Comparison of ENCODE assay signal across 8 cellular contexts in genomic region chr14:45134051-45134958, GRCh38. TPM values are rescaled to one million over a fixed set of nuclear protein-coding genes. Genes with fewer than 3 reads are reported as not detected.
A peak's percentile ranks its signal among the peaks of the same experiment; 100 is the strongest.
DNase-seq lines count a peak whose midpoint lies in the region; ATAC-seq and TF ChIP-seq lines count a peak whose summit lies in the region.

TSS of gene FKBP3 (minus strand) at chr14:45134481. CDS start at chr14:45134456, 25 bp downstream.

- peaks cover 12% of the 10 kb centered on the region; the same call in 2 of the 3 replicates for H3K4me1 Mint-ChIP-seq in GM23338
- H3K4me1 Mint-ChIP-seq in activated T-helper 2 cell treated with anti-CD3 and anti-CD28 coated beads, Interferon-gamma antibody, Interleukin-2, Interleukin-4, amounts not matched to agents 10 μg/mL and 5 μg/mL and 100 μg/mL, durations not matched to agents 14 hours and 24 hours and 36 hours (ENCODE audit: low read depth): peaks cover 30% of the 10 kb centered on the region
- H3K4me1 Mint-ChIP-seq in natural killer cell treated with Interleukin-12 subunit alpha and Interleukin-12 subunit beta and Interleukin-15 and Interleukin-18, amount 100 ng/mL, for 72 hours (ENCODE audit: low read depth in 2 of 2): peaks cover 27 to 31% of the 10 kb centered on the region in 2 donors
- peaks cover 41% of the 10 kb centered on the region for H3K4me1 Mint-ChIP-seq in stimulated activated naive CD8-positive, alpha-beta T cell treated with anti-CD3 and anti-CD28 coated beads, Interleukin-15, Interleukin-2, amounts not matched to agents 100 ng/mL and 50 ng/mL, for 24 hours (ENCODE audit: low read depth)

- peak in 1 of 2 experiments; percentile 29; a peak in 3 of 4 replicates for TF ChIP-seq CTCF in GM23338 (conservative IDR thresholded peaks at IDR 0.05; ENCODE audit: low read depth in 2 of 2)
- TF ChIP-seq CTCF in LNCAP (IDR thresholded peaks at IDR 0.05): peak; percentile 39; the same call in 1 of the 2 replicates
- peak; percentile 37; the same call in 1 of the 2 replicates for TF ChIP-seq CTCF in RWPE1 (conservative IDR thresholded peaks at IDR 0.05; ENCODE audit: low read depth)

- CTCF ChIA-PET in RWPE1 (lab: Yijun Ruan, JAX): interaction anchor here (0.6 kb wide), 2 partner anchors 14 to 145 kb away, joined by 3 to 4 read pairs; no protein-coding TSS in a partner anchor

- peak; percentile 90 for ATAC-seq in GM23338
- ATAC-seq in natural killer cell treated with Interleukin-12 subunit alpha and Interleukin-12 subunit beta and Interleukin-15 and Interleukin-18, amount 100 ng/mL, for 72 hours: peak; percentile 98 to 99

- DNase-seq in EH (ENCODE audit: low read depth): peak; percentile 99
- DNase-seq in GM23338 (ENCODE audit: low spot score): peak; percentile 100
- peak; percentile 97 for DNase-seq in RWPE1 (ENCODE audit: low spot score)
- DNase-seq in activated T-helper 2 cell treated with anti-CD3 and anti-CD28 coated beads, Interferon-gamma antibody, Interleukin-2, Interleukin-4, amounts not matched to agents 10 μg/mL and 5 μg/mL and 100 μg/mL, durations not matched to agents 14 hours and 24 hours and 36 hours (ENCODE audit: low spot score): peak; percentile 93
- peak; percentile 99 for DNase-seq in fibroblast of peridontal ligament (ENCODE audit: extremely low read depth)
- DNase-seq in natural killer cell treated with Interleukin-12 subunit alpha and Interleukin-12 subunit beta and Interleukin-15 and Interleukin-18, amount 100 ng/mL, for 72 hours (ENCODE audit: low spot score): peak; percentile 96

- no peaks in the 10 kb centered on the region for H3K9me3 Mint-ChIP-seq in GM23338
- no peaks in the 10 kb centered on the region for H3K9me3 Mint-ChIP-seq in activated T-helper 2 cell treated with anti-CD3 and anti-CD28 coated beads, Interferon-gamma antibody, Interleukin-2, Interleukin-4, amounts not matched to agents 10 μg/mL and 5 μg/mL and 100 μg/mL, durations not matched to agents 14 hours and 24 hours and 36 hours
- no peaks in the 10 kb centered on the region for H3K9me3 Mint-ChIP-seq in natural killer cell treated with Interleukin-12 subunit alpha and Interleukin-12 subunit beta and Interleukin-15 and Interleukin-18, amount 100 ng/mL, for 72 hours
- no peaks in the 10 kb centered on the region for H3K9me3 Mint-ChIP-seq in stimulated activated naive CD8-positive, alpha-beta T cell treated with anti-CD3 and anti-CD28 coated beads, Interleukin-15, Interleukin-2, amounts not matched to agents 100 ng/mL and 50 ng/mL, for 24 hours

- H3K4me2 ChIP-seq in GM23338: peak within 1 kb of the TSS; percentile 78

- intact Hi-C loops in activated T-helper 2 cell treated with anti-CD3 and anti-CD28 coated beads, Interferon-gamma antibody, Interleukin-2, Interleukin-4, amounts not matched to agents 10 μg/mL and 5 μg/mL and 100 μg/mL, durations not matched to agents 14 hours and 24 hours and 36 hours (cut with micrococcal nuclease): loop anchor here (1.0 to 5.0 kb wide), 6 partner anchors 44 to 237 kb away; partner anchors contain the start of genes MIS18BP1, PRPF39 and TOGARAM1

- H3K27me3 Mint-ChIP-seq in GM23338 (ENCODE audit: insufficient read depth, low read depth, poor library complexity): peaks cover 9% of the 10 kb centered on the region
- H3K27me3 Mint-ChIP-seq in activated T-helper 2 cell treated with anti-CD3 and anti-CD28 coated beads, Interferon-gamma antibody, Interleukin-2, Interleukin-4, amounts not matched to agents 10 μg/mL and 5 μg/mL and 100 μg/mL, durations not matched to agents 14 hours and 24 hours and 36 hours (ENCODE audit: low read depth): no peaks in the 10 kb centered on the region
- H3K27me3 Mint-ChIP-seq in natural killer cell treated with Interleukin-12 subunit alpha and Interleukin-12 subunit beta and Interleukin-15 and Interleukin-18, amount 100 ng/mL, for 72 hours: no peaks in the 10 kb centered on the region
- H3K27me3 Mint-ChIP-seq in stimulated activated naive CD8-positive, alpha-beta T cell treated with anti-CD3 and anti-CD28 coated beads, Interleukin-15, Interleukin-2, amounts not matched to agents 100 ng/mL and 50 ng/mL, for 24 hours: no peaks in the 10 kb centered on the region

- H4K20me1 ChIP-seq in GM23338 (replicated peaks; ENCODE audit: insufficient read depth): peaks cover 23% of the 10 kb centered on the region; the same call in 1 of the 2 replicates

- peak within 1 kb of the TSS; percentile 68 for H2AFZ ChIP-seq in GM23338

- POLR2A ChIA-PET in RWPE1 (lab: Yijun Ruan, JAX; ENCODE audit: low non-redundant PET): interaction anchor here (0.5 to 1.0 kb wide), 3 partner anchors 10 to 65 kb away, joined by 3 to 4 read pairs (median 3); no protein-coding TSS in a partner anchor

- peak within 1 kb of the TSS; percentile 100 for H3K27ac Mint-ChIP-seq in GM23338
- H3K27ac Mint-ChIP-seq in activated T-helper 2 cell treated with anti-CD3 and anti-CD28 coated beads, Interferon-gamma antibody, Interleukin-2, Interleukin-4, amounts not matched to agents 10 μg/mL and 5 μg/mL and 100 μg/mL, durations not matched to agents 14 hours and 24 hours and 36 hours: peak within 1 kb of the TSS; percentile 98
- peak within 1 kb of the TSS; percentile 91 to 99 for H3K27ac Mint-ChIP-seq in natural killer cell treated with Interleukin-12 subunit alpha and Interleukin-12 subunit beta and Interleukin-15 and Interleukin-18, amount 100 ng/mL, for 72 hours
- H3K27ac Mint-ChIP-seq in stimulated activated naive CD8-positive, alpha-beta T cell treated with anti-CD3 and anti-CD28 coated beads, Interleukin-15, Interleukin-2, amounts not matched to agents 100 ng/mL and 50 ng/mL, for 24 hours: peak within 1 kb of the TSS; percentile 96

- H3K27me3 ChIP-seq in GM23338 (ENCODE audit: insufficient read depth): no peaks in the 10 kb centered on the region

- H3K36me3 Mint-ChIP-seq in GM23338 (ENCODE audit: low read depth): peaks cover 3% of the 10 kb centered on the region; the same call in 2 of the 3 replicates
- H3K36me3 Mint-ChIP-seq in activated T-helper 2 cell treated with anti-CD3 and anti-CD28 coated beads, Interferon-gamma antibody, Interleukin-2, Interleukin-4, amounts not matched to agents 10 μg/mL and 5 μg/mL and 100 μg/mL, durations not matched to agents 14 hours and 24 hours and 36 hours (ENCODE audit: low read depth): peaks cover 4% of the 10 kb centered on the region
- no peaks in the 10 kb centered on the region for H3K36me3 Mint-ChIP-seq in natural killer cell treated with Interleukin-12 subunit alpha and Interleukin-12 subunit beta and Interleukin-15 and Interleukin-18, amount 100 ng/mL, for 72 hours
- H3K36me3 Mint-ChIP-seq in stimulated activated naive CD8-positive, alpha-beta T cell treated with anti-CD3 and anti-CD28 coated beads, Interleukin-15, Interleukin-2, amounts not matched to agents 100 ng/mL and 50 ng/mL, for 24 hours (ENCODE audit: low read depth): peaks cover 8% of the 10 kb centered on the region

- H3K4me3 Mint-ChIP-seq in GM23338: peak within 1 kb of the TSS; percentile 97
- peak within 1 kb of the TSS; percentile 92 for H3K4me3 Mint-ChIP-seq in activated T-helper 2 cell treated with anti-CD3 and anti-CD28 coated beads, Interferon-gamma antibody, Interleukin-2, Interleukin-4, amounts not matched to agents 10 μg/mL and 5 μg/mL and 100 μg/mL, durations not matched to agents 14 hours and 24 hours and 36 hours (ENCODE audit: low read depth)
- peak within 1 kb of the TSS; percentile 100 for H3K4me3 Mint-ChIP-seq in natural killer cell treated with Interleukin-12 subunit alpha and Interleukin-12 subunit beta and Interleukin-15 and Interleukin-18, amount 100 ng/mL, for 72 hours
- peak within 1 kb of the TSS; percentile 97 for H3K4me3 Mint-ChIP-seq in stimulated activated naive CD8-positive, alpha-beta T cell treated with anti-CD3 and anti-CD28 coated beads, Interleukin-15, Interleukin-2, amounts not matched to agents 100 ng/mL and 50 ng/mL, for 24 hours

- peaks cover 78% of the 10 kb centered on the region for H3K79me2 ChIP-seq in GM23338 (replicated peaks; ENCODE audit: insufficient read depth)

- H3K9me2 ChIP-seq in GM23338 (ENCODE audit: insufficient read depth): no peaks in the 10 kb centered on the region

- H3K4me3 ChIP-seq in GM23338: peak within 1 kb of the TSS; percentile 91

- H3K27ac ChIP-seq in GM23338 (ENCODE audit: low read depth) (peak within 1 kb of the TSS; percentile 93), RWPE1 (peak within 1 kb of the TSS; percentile 81)

- peaks cover 19% of the 10 kb centered on the region; the same call in 1 of the 2 replicates for H3K4me1 ChIP-seq in GM23338 (ENCODE audit: insufficient read depth)

- no peaks in the 10 kb centered on the region for H3F3A ChIP-seq in GM23338 (replicated peaks; ENCODE audit: low read depth)

- peaks cover 6% of the 10 kb centered on the region; the same call in 1 of the 2 replicates for H3K36me3 ChIP-seq in GM23338 (ENCODE audit: insufficient read depth)

TF ChIP-seq in GM23338, 12 proteins besides CTCF, POLR2A, EP300 and RAD21 (continues in another document):
- TF ChIP-seq CREB1 (CRISPR knock-in tag; IDR thresholded peaks at IDR 0.05; ENCODE audit: low read depth): peak; percentile 77

RNA-seq across cellular contexts. Expression of gene FKBP3, which starts in this region (rescaled TPM):
- 114 and 120 TPM in 2 replicates for total RNA-seq in GM23338 (2014; rRNA removed; shearing (Covaris generic))
- polyA plus RNA-seq in GM23338 (2016; fragmentation: Nextera tagmentation; extraction: Ambion mirVana): 699 and 741 TPM in 2 replicates
- total RNA-seq in activated T-helper 2 cell treated with anti-CD3 and anti-CD28 coated beads, Interferon-gamma antibody, Interleukin-2, Interleukin-4, amounts not matched to agents 10 μg/mL and 5 μg/mL and 100 μg/mL, durations not matched to agents 14 hours and 24 hours and 36 hours: 78.7 and 79.1 TPM in 2 replicates
- total RNA-seq in natural killer cell treated with Interleukin-12 subunit alpha and Interleukin-12 subunit beta and Interleukin-15 and Interleukin-18, amount 100 ng/mL, for 72 hours: 10 to 100 TPM; 42.0 to 61.2 TPM

Comparison
In these comparisons a context has a peak if more than half of its experiments do, and no peak if none do; other contexts are left out.
1. Peak in every context shown above with its lines: DNase-seq, ATAC-seq, H3K4me3 ChIP-seq and H3K27ac ChIP-seq.